ENCODE assay signal across 8 cellular contexts in the genomic region with DNA sequence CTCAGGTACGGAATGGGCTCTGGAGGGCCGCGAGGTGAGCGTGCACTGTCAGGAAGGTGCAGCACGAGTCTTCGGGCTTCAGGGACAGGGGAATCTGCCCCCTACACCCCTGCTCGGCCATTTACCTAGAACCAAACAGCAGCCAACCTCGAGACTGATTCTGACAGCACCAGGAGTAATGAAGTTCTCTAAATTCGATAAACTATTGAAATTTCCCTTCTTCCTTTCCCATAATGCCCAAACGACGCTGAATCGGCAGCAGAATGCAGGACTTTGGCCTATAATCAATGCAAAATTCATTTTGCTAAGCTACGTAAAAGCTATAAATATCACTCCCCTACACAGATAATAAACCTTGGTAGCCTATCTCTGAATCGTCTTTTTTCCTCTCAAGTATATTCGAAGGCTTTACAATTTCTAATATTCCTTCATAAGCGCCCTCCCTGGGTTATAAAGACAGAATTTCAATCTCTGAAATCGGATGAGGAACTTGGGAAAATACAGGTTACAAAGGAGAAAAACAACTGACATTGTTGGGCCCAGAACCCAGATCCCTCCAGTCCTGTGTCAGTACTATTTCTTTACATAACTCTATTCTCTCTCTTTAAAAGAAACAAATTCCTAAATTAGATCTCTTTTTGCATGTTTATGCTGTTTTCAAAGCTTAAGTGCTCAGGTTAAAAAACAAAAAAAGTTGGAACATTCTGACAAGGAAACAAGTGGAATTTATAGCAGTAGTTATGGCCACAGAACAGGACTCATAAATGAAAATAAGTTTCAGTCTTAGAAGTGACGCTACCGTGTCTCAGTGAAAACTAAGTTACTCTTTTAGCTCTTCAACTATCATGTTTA.
DNase-seq lines count a peak whose midpoint lies in the region; ATAC-seq, FAIRE-seq and TF ChIP-seq lines count a peak whose summit lies in the region.

No MANE protein-coding gene starts in this region.

- H3K9me3 ChIP-seq in SJSA1 (replicated peaks), result no peaks in the 10 kb centered on the region
- no peaks in the 10 kb centered on the region for H3K9me3 ChIP-seq in pancreas

- H3K36me3 Mint-ChIP-seq in CD14-positive monocyte, result peaks cover 0 to 1% of the 10 kb centered on the region in 2 donors

- peaks cover 5% of the 10 kb centered on the region; the same call in 1 of the 2 replicates for H3K27me3 ChIP-seq in H7 (ENCODE audit: control insufficient read depth, insufficient read depth, low read length)
- no peaks in the 10 kb centered on the region for H3K27me3 ChIP-seq in SJSA1 (replicated peaks)
- H3K27me3 ChIP-seq in pancreas, result no peaks in the 10 kb centered on the region

- peak overlapping the region; percentile 88 to 93 for H3K4me3 Mint-ChIP-seq in CD14-positive monocyte

- ATAC-seq in pancreas, result peak in 3 of 4 donors; percentile 10 to 33 (median 25)
- ATAC-seq in HG03460 (IDR thresholded peaks at IDR 0.05; ENCODE audit: unreplicated experiment), result no peak

- peak overlapping the region; percentile 86 to 96 (median 93) for H3K27ac Mint-ChIP-seq in CD14-positive monocyte

- WGBS in pancreas, 2 donors, result 2% methylated on average over 19 of the region's 19 CpGs

- H3K4me3 ChIP-seq in H7 (ENCODE audit: insufficient read depth, low read depth, low read length) (peak overlapping the region; percentile 71), SJSA1 (peak overlapping the region; percentile 87), pancreas (peak overlapping the region; percentile 24 to 91 (median 87))

- H3K36me3 ChIP-seq in H7 (replicated peaks; ENCODE audit: control insufficient read depth, insufficient read depth, low read length), result no peaks in the 10 kb centered on the region
- H3K36me3 ChIP-seq in SJSA1, result peaks cover 6% of the 10 kb centered on the region
- H3K36me3 ChIP-seq in pancreas, result no peaks in the 10 kb centered on the region

- peaks cover 42% of the 10 kb centered on the region for H3K4me1 Mint-ChIP-seq in CD14-positive monocyte

- DNase-seq in CD14-positive monocyte (ENCODE audit: low spot score), result no peak
- DNase-seq in H7, result no peak
- DNase-seq in SJSA1 (ENCODE audit: low read depth in 1 of 2, low spot score in 2 of 2), result no peak
- DNase-seq in fibroblast of peridontal ligament (ENCODE audit: extremely low read depth), result peak; percentile 19
- DNase-seq in pancreas, result no peak
- no peak for DNase-seq in mesenteric fat pad (ENCODE audit: low spot score)
- no peak for DNase-seq in DMS79 (lab: John Stamatoyannopoulos, UW)

- H3K27me3 Mint-ChIP-seq in CD14-positive monocyte (ENCODE audit: low read depth in 3 of 3), result peaks cover 0 to 2% (median 0%) of the 10 kb centered on the region in 3 donors

- H3K27ac ChIP-seq in SJSA1 (no peak overlapping the region), pancreas (peak overlapping the region; percentile 91 to 99 (median 97))

- peaks cover 15% of the 10 kb centered on the region for H3K4me1 ChIP-seq in SJSA1 (replicated peaks)
- peaks cover 0 to 29% (median 25%) of the 10 kb centered on the region in 3 donors for H3K4me1 ChIP-seq in pancreas

- TF ChIP-seq CTCF in CD14-positive monocyte (IDR thresholded peaks at IDR 0.05) (no peak), pancreas (IDR thresholded peaks at IDR 0.05) (no peak)

- H3K9me3 Mint-ChIP-seq in CD14-positive monocyte, result no peaks in the 10 kb centered on the region

- peak; percentile 86 for FAIRE-seq in pancreas (lab: Jason Lieb, UNC)

- intact Hi-C loops in CD14-positive monocyte (cut with micrococcal nuclease) (loop anchor here (5.0 to 10.0 kb wide), 3 partner anchors 43 to 65 kb away; no protein-coding TSS in a partner anchor), pancreas (cut with DNase I) (no loop called here)

Comparison
In these comparisons a context has a peak if more than half of its experiments do, and no peak if none do; other contexts are left out.
1. intact Hi-C loops: an anchor here in CD14-positive monocyte (5.0 to 10.0 kb wide); none called in pancreas.